ENCODE assay signal across 29 cellular contexts in the genomic region with DNA sequence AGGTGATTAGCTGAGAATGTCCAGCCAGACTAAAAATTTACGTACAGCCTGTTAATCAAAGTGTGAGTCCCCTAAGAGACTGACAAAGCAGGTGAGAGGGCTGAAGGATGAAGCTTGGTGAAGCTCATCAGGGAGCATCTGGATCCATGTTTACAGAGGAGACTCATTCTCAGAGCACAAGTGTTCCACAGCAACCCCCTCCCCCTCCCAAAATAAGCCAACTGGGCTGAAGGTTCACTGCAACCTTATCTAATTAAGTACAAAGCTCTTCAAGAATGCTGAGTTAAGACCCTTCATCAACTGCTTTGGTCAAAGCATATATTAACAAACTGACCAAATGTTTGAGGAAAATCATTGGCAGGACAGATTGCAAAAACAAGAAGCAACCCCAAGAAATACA.
"Had no signal": no experiment of that assay in that cellular context is flagged by ENCODE, and none has a peak within 500 bp of the region (broad histone marks: within the 10 kb centered on the region; RNA-seq: fewer than 3 reads in every experiment).

No MANE protein-coding gene starts in this region.

- H3K27ac ChIP-seq: brain microvascular endothelial cell, coronary artery, dorsolateral prefrontal cortex, esophagus muscularis mucosa, foreskin keratinocyte, gastrocnemius medialis, heart left ventricle had no signal

- H3K4me3 ChIP-seq: coronary artery, dorsolateral prefrontal cortex, esophagus muscularis mucosa, gastrocnemius medialis, heart left ventricle had no signal

- H3K4me3 Mint-ChIP-seq: activated CD4-positive, alpha-beta memory T cell treated with anti-CD3 and anti-CD28 coated beads, Interleukin-2, amount 10 ng/mL, durations not matched to agents 7 days and 5 days; activated CD4-positive, alpha-beta T cell treated with anti-CD3 and anti-CD28 coated beads, Interleukin-2, amount 10 ng/mL, durations not matched to agents 7 days and 5 days; activated naive CD8-positive, alpha-beta T cell; activated T-cell treated with anti-CD3 and anti-CD28 coated beads, Interleukin-2, amount 50 U/mL, for 24 hours; activated T-cell treated with anti-CD3 and anti-CD28 coated beads, Interleukin-2, amount 50 U/mL, for 72 hours; central memory CD8-positive, alpha-beta T cell; dendritic cell treated with granulocyte-macrophage colony-stimulating factor and Interleukin-4, amounts not matched to agents 40 ng/mL and 50 ng/mL, for 4 days; WTC11 had no signal

- ATAC-seq: activated T-cell treated with anti-CD3 and anti-CD28 coated beads, Interleukin-2, amount 50 U/mL, for 72 hours; foreskin keratinocyte; gastrocnemius medialis; heart left ventricle; WTC11 had no signal

- H3K4me1 Mint-ChIP-seq: activated CD4-positive, alpha-beta memory T cell treated with anti-CD3 and anti-CD28 coated beads, Interleukin-2, amount 10 ng/mL, durations not matched to agents 7 days and 5 days; activated CD4-positive, alpha-beta T cell treated with anti-CD3 and anti-CD28 coated beads, Interleukin-2, amount 10 ng/mL, durations not matched to agents 7 days and 5 days; central memory CD8-positive, alpha-beta T cell had no signal

- H3K36me3 ChIP-seq: brain microvascular endothelial cell, esophagus muscularis mucosa, gastrocnemius medialis, heart left ventricle had no signal

- H3K9me3 Mint-ChIP-seq: WTC11 had no signal

- H3K4me1 ChIP-seq: foreskin keratinocyte, gastrocnemius medialis, heart left ventricle had no signal

- H3K9me3 ChIP-seq: esophagus muscularis mucosa, gastrocnemius medialis, heart left ventricle had no signal

- H3K27me3 Mint-ChIP-seq: activated CD4-positive, alpha-beta memory T cell treated with anti-CD3 and anti-CD28 coated beads, Interleukin-2, amount 10 ng/mL, durations not matched to agents 7 days and 5 days; activated CD4-positive, alpha-beta T cell treated with anti-CD3 and anti-CD28 coated beads, Interleukin-2, amount 10 ng/mL, durations not matched to agents 7 days and 5 days; activated naive CD8-positive, alpha-beta T cell; activated T-cell treated with anti-CD3 and anti-CD28 coated beads, Interleukin-2, amount 50 U/mL, for 24 hours; central memory CD8-positive, alpha-beta T cell; dendritic cell treated with granulocyte-macrophage colony-stimulating factor and Interleukin-4, amounts not matched to agents 40 ng/mL and 50 ng/mL, for 4 days had no signal

- H3K27ac Mint-ChIP-seq: activated CD4-positive, alpha-beta memory T cell treated with anti-CD3 and anti-CD28 coated beads, Interleukin-2, amount 10 ng/mL, durations not matched to agents 7 days and 5 days; activated CD4-positive, alpha-beta T cell treated with anti-CD3 and anti-CD28 coated beads, Interleukin-2, amount 10 ng/mL, durations not matched to agents 7 days and 5 days; activated naive CD8-positive, alpha-beta T cell; activated T-cell treated with anti-CD3 and anti-CD28 coated beads, Interleukin-2, amount 50 U/mL, for 24 hours; activated T-cell treated with anti-CD3 and anti-CD28 coated beads, Interleukin-2, amount 50 U/mL, for 72 hours; dendritic cell treated with granulocyte-macrophage colony-stimulating factor and Interleukin-4, amounts not matched to agents 40 ng/mL and 50 ng/mL, for 4 days; WTC11 had no signal

- DNase-seq: activated CD4-positive, alpha-beta memory T cell treated with anti-CD3 and anti-CD28 coated beads, Interleukin-2, amount 10 ng/mL, durations not matched to agents 7 days and 5 days; activated CD4-positive, alpha-beta T cell treated with anti-CD3 and anti-CD28 coated beads for 1 hour; activated CD4-positive, alpha-beta T cell treated with anti-CD3 and anti-CD28 coated beads for 4 hours; activated CD4-positive, alpha-beta T cell treated with anti-CD3 and anti-CD28 coated beads, Interleukin-2, amount 10 ng/mL, durations not matched to agents 7 days and 5 days; activated CD4-positive, alpha-beta T cell treated with anti-CD3 and anti-CD28 coated beads, Interleukin-2, amount 50 U/mL, for 4 hours; activated CD8-positive, alpha-beta memory T cell treated with anti-CD3 and anti-CD28 coated beads, Interleukin-2, amount 50 U/mL, for 48 hours; activated gamma-delta T cell treated with Interleukin-2 at 50 U/mL for 16 hours; activated naive CD4-positive, alpha-beta T cell treated with anti-CD3 and anti-CD28 coated beads, Interleukin-2, amount 50 U/mL, for 16 hours; activated naive CD4-positive, alpha-beta T cell treated with Interleukin-2 at 50 U/mL for 16 hours; activated T-cell treated with anti-CD3 and anti-CD28 coated beads for 4 hours; activated T-cell treated with anti-CD3 and anti-CD28 coated beads, Interleukin-2, amount 50 U/mL, for 24 hours; activated T-cell treated with anti-CD3 and anti-CD28 coated beads, Interleukin-2, amount 50 U/mL, for 72 hours; amniotic stem cell; anterior cingulate cortex; brain microvascular endothelial cell; dorsolateral prefrontal cortex; effector memory CD4-positive, alpha-beta T cell; erythroblast; foreskin keratinocyte; gastrocnemius medialis; glutamatergic neuron; heart left ventricle; T-helper 2 cell had no signal

- H3K36me3 Mint-ChIP-seq: activated naive CD8-positive, alpha-beta T cell; WTC11 had no signal

- H3K27me3 ChIP-seq: brain microvascular endothelial cell, dorsolateral prefrontal cortex, esophagus muscularis mucosa, foreskin keratinocyte, gastrocnemius medialis, heart left ventricle had no signal
